ENCODE assay signal across 2 cellular contexts in the genomic region with DNA sequence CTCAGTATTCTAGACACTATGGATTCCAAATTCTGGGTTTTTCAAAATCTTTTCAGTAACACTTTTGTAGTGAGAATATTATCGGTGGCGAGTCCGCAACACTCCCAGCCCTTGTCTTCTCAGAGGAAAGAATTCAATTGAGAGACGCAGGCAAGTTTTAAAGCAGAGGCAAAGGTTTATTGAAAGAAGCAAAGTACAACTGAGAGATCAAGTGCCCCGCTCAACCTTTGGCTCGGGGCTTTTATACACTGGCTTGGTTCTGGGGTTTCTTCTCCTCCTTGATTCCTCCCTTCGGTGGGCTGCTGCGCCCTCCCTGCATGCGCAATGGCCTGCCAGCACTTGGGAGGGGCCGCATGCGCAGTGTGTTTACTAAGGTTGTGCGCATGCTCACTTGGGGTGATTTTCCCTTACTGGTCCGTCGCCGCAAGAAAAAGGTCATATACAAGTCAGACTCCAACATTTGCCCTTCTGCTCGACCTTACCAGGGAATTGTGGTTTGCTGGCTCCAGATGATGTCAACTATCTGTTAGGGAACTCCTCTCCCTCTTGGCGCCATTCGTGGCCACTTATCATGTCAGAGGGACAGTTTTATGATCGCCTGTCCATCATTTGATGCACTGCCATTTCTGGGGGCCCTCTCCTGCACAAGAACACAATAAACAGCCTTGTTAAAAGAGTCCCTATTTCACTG.
TF ChIP-seq lines count a peak whose summit lies in the region.

No MANE protein-coding gene starts in this region.

TF ChIP-seq in K562, 482 proteins besides CTCF, POLR2A, EP300 and RAD21 (continued from another document):
- TF ChIP-seq, protein P1, sequence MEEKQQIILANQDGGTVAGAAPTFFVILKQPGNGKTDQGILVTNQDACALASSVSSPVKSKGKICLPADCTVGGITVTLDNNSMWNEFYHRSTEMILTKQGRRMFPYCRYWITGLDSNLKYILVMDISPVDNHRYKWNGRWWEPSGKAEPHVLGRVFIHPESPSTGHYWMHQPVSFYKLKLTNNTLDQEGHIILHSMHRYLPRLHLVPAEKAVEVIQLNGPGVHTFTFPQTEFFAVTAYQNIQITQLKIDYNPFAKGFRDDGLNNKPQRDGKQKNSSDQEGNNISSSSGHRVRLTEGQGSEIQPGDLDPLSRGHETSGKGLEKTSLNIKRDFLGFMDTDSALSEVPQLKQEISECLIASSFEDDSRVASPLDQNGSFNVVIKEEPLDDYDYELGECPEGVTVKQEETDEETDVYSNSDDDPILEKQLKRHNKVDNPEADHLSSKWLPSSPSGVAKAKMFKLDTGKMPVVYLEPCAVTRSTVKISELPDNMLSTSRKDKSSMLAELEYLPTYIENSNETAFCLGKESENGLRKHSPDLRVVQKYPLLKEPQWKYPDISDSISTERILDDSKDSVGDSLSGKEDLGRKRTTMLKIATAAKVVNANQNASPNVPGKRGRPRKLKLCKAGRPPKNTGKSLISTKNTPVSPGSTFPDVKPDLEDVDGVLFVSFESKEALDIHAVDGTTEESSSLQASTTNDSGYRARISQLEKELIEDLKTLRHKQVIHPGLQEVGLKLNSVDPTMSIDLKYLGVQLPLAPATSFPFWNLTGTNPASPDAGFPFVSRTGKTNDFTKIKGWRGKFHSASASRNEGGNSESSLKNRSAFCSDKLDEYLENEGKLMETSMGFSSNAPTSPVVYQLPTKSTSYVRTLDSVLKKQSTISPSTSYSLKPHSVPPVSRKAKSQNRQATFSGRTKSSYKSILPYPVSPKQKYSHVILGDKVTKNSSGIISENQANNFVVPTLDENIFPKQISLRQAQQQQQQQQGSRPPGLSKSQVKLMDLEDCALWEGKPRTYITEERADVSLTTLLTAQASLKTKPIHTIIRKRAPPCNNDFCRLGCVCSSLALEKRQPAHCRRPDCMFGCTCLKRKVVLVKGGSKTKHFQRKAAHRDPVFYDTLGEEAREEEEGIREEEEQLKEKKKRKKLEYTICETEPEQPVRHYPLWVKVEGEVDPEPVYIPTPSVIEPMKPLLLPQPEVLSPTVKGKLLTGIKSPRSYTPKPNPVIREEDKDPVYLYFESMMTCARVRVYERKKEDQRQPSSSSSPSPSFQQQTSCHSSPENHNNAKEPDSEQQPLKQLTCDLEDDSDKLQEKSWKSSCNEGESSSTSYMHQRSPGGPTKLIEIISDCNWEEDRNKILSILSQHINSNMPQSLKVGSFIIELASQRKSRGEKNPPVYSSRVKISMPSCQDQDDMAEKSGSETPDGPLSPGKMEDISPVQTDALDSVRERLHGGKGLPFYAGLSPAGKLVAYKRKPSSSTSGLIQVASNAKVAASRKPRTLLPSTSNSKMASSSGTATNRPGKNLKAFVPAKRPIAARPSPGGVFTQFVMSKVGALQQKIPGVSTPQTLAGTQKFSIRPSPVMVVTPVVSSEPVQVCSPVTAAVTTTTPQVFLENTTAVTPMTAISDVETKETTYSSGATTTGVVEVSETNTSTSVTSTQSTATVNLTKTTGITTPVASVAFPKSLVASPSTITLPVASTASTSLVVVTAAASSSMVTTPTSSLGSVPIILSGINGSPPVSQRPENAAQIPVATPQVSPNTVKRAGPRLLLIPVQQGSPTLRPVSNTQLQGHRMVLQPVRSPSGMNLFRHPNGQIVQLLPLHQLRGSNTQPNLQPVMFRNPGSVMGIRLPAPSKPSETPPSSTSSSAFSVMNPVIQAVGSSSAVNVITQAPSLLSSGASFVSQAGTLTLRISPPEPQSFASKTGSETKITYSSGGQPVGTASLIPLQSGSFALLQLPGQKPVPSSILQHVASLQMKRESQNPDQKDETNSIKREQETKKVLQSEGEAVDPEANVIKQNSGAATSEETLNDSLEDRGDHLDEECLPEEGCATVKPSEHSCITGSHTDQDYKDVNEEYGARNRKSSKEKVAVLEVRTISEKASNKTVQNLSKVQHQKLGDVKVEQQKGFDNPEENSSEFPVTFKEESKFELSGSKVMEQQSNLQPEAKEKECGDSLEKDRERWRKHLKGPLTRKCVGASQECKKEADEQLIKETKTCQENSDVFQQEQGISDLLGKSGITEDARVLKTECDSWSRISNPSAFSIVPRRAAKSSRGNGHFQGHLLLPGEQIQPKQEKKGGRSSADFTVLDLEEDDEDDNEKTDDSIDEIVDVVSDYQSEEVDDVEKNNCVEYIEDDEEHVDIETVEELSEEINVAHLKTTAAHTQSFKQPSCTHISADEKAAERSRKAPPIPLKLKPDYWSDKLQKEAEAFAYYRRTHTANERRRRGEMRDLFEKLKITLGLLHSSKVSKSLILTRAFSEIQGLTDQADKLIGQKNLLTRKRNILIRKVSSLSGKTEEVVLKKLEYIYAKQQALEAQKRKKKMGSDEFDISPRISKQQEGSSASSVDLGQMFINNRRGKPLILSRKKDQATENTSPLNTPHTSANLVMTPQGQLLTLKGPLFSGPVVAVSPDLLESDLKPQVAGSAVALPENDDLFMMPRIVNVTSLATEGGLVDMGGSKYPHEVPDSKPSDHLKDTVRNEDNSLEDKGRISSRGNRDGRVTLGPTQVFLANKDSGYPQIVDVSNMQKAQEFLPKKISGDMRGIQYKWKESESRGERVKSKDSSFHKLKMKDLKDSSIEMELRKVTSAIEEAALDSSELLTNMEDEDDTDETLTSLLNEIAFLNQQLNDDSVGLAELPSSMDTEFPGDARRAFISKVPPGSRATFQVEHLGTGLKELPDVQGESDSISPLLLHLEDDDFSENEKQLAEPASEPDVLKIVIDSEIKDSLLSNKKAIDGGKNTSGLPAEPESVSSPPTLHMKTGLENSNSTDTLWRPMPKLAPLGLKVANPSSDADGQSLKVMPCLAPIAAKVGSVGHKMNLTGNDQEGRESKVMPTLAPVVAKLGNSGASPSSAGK (IDR thresholded peaks at IDR 0.05), result peak; percentile 73
- TF ChIP-seq TCF3 (CRISPR knock-in tag; IDR thresholded peaks at IDR 0.05), result peak; percentile 20; the same call in 1 of the 2 replicates
TF ChIP-seq in K562: peak in this region for 27.

TF ChIP-seq in HepG2, 621 proteins besides CTCF, POLR2A, EP300 and RAD21 (continued from another document and continues in another):
- TF ChIP-seq, protein P2, sequence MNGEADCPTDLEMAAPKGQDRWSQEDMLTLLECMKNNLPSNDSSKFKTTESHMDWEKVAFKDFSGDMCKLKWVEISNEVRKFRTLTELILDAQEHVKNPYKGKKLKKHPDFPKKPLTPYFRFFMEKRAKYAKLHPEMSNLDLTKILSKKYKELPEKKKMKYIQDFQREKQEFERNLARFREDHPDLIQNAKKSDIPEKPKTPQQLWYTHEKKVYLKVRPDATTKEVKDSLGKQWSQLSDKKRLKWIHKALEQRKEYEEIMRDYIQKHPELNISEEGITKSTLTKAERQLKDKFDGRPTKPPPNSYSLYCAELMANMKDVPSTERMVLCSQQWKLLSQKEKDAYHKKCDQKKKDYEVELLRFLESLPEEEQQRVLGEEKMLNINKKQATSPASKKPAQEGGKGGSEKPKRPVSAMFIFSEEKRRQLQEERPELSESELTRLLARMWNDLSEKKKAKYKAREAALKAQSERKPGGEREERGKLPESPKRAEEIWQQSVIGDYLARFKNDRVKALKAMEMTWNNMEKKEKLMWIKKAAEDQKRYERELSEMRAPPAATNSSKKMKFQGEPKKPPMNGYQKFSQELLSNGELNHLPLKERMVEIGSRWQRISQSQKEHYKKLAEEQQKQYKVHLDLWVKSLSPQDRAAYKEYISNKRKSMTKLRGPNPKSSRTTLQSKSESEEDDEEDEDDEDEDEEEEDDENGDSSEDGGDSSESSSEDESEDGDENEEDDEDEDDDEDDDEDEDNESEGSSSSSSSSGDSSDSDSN (CRISPR knock-in tag; IDR thresholded peaks at IDR 0.05), result peak; percentile 60
- TF ChIP-seq POLR2G (IDR thresholded peaks at IDR 0.05; ENCODE audit: low read depth, low read length), result peak; percentile 80
- TF ChIP-seq, protein P3, sequence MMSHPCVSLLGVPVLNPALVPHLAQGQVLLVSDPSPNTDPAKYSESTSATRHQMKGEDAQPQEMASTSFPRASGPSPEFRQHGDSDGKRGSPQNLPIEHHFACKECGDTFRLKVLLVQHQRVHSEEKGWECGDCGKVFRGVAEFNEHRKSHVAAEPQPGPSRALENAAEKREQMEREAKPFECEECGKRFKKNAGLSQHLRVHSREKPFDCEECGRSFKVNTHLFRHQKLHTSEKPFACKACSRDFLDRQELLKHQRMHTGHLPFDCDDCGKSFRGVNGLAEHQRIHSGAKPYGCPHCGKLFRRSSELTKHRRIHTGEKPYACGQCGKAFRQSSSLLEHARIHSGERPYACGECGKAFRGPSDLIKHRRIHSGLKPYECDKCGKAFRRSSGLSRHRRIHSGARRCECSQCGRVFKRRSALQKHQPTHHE (CRISPR knock-in tag; IDR thresholded peaks at IDR 0.05; ENCODE audit: borderline replicate concordance), result 0 out of 2 replicates have a peak, but pooled peaks have one; percentile 61
- TF ChIP-seq, protein P4, sequence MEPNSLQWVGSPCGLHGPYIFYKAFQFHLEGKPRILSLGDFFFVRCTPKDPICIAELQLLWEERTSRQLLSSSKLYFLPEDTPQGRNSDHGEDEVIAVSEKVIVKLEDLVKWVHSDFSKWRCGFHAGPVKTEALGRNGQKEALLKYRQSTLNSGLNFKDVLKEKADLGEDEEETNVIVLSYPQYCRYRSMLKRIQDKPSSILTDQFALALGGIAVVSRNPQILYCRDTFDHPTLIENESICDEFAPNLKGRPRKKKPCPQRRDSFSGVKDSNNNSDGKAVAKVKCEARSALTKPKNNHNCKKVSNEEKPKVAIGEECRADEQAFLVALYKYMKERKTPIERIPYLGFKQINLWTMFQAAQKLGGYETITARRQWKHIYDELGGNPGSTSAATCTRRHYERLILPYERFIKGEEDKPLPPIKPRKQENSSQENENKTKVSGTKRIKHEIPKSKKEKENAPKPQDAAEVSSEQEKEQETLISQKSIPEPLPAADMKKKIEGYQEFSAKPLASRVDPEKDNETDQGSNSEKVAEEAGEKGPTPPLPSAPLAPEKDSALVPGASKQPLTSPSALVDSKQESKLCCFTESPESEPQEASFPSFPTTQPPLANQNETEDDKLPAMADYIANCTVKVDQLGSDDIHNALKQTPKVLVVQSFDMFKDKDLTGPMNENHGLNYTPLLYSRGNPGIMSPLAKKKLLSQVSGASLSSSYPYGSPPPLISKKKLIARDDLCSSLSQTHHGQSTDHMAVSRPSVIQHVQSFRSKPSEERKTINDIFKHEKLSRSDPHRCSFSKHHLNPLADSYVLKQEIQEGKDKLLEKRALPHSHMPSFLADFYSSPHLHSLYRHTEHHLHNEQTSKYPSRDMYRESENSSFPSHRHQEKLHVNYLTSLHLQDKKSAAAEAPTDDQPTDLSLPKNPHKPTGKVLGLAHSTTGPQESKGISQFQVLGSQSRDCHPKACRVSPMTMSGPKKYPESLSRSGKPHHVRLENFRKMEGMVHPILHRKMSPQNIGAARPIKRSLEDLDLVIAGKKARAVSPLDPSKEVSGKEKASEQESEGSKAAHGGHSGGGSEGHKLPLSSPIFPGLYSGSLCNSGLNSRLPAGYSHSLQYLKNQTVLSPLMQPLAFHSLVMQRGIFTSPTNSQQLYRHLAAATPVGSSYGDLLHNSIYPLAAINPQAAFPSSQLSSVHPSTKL (CRISPR knock-in tag; IDR thresholded peaks at IDR 0.05), result peak; percentile 63
- TF ChIP-seq HES4 (CRISPR knock-in tag; IDR thresholded peaks at IDR 0.05; ENCODE audit: borderline replicate concordance), result peak; percentile 28; the same call in 1 of the 2 replicates
- peak; percentile 66; the same call in 1 of the 2 replicates for TF ChIP-seq ZKSCAN8 (CRISPR knock-in tag; IDR thresholded peaks at IDR 0.05; ENCODE audit: borderline replicate concordance)
- TF ChIP-seq ZNF607 (CRISPR knock-in tag; IDR thresholded peaks at IDR 0.05; ENCODE audit: borderline replicate concordance), result peak; percentile 94
- TF ChIP-seq, protein P5, sequence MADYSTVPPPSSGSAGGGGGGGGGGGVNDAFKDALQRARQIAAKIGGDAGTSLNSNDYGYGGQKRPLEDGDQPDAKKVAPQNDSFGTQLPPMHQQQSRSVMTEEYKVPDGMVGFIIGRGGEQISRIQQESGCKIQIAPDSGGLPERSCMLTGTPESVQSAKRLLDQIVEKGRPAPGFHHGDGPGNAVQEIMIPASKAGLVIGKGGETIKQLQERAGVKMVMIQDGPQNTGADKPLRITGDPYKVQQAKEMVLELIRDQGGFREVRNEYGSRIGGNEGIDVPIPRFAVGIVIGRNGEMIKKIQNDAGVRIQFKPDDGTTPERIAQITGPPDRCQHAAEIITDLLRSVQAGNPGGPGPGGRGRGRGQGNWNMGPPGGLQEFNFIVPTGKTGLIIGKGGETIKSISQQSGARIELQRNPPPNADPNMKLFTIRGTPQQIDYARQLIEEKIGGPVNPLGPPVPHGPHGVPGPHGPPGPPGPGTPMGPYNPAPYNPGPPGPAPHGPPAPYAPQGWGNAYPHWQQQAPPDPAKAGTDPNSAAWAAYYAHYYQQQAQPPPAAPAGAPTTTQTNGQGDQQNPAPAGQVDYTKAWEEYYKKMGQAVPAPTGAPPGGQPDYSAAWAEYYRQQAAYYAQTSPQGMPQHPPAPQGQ (CRISPR knock-in tag; IDR thresholded peaks at IDR 0.05; ENCODE audit: borderline replicate concordance), result peak; percentile 73; the same call in 1 of the 2 replicates
- peak; percentile 73 for TF ChIP-seq CEBPG (CRISPR knock-in tag; IDR thresholded peaks at IDR 0.05)
- TF ChIP-seq BHLHE40 (IDR thresholded peaks at IDR 0.05; ENCODE audit: low read length), result no peak
- peak; percentile 94 for TF ChIP-seq MYNN (CRISPR knock-in tag; IDR thresholded peaks at IDR 0.05; ENCODE audit: low read depth)
- TF ChIP-seq, protein P6, sequence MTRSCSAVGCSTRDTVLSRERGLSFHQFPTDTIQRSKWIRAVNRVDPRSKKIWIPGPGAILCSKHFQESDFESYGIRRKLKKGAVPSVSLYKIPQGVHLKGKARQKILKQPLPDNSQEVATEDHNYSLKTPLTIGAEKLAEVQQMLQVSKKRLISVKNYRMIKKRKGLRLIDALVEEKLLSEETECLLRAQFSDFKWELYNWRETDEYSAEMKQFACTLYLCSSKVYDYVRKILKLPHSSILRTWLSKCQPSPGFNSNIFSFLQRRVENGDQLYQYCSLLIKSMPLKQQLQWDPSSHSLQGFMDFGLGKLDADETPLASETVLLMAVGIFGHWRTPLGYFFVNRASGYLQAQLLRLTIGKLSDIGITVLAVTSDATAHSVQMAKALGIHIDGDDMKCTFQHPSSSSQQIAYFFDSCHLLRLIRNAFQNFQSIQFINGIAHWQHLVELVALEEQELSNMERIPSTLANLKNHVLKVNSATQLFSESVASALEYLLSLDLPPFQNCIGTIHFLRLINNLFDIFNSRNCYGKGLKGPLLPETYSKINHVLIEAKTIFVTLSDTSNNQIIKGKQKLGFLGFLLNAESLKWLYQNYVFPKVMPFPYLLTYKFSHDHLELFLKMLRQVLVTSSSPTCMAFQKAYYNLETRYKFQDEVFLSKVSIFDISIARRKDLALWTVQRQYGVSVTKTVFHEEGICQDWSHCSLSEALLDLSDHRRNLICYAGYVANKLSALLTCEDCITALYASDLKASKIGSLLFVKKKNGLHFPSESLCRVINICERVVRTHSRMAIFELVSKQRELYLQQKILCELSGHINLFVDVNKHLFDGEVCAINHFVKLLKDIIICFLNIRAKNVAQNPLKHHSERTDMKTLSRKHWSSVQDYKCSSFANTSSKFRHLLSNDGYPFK (CRISPR knock-in tag; IDR thresholded peaks at IDR 0.05; ENCODE audit: borderline replicate concordance), result peak; percentile 87
- TF ChIP-seq NCOA2 (CRISPR knock-in tag; IDR thresholded peaks at IDR 0.05), result peak; percentile 54
- peak; percentile 52; the same call in 1 of the 2 replicates for TF ChIP-seq ZNF138 (CRISPR knock-in tag; IDR thresholded peaks at IDR 0.05; ENCODE audit: low read depth)
- TF ChIP-seq, protein P7, sequence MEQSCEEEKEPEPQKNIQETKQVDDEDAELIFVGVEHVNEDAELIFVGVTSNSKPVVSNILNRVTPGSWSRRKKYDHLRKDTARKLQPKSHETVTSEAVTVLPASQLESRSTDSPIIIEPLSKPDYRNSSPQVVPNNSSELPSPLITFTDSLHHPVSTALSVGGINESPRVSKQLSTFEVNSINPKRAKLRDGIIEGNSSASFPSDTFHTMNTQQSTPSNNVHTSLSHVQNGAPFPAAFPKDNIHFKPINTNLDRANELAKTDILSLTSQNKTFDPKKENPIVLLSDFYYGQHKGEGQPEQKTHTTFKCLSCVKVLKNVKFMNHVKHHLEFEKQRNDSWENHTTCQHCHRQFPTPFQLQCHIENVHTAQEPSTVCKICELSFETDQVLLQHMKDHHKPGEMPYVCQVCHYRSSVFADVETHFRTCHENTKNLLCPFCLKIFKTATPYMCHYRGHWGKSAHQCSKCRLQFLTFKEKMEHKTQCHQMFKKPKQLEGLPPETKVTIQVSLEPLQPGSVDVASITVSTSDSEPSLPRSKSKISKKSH (CRISPR knock-in tag; IDR thresholded peaks at IDR 0.05; ENCODE audit: borderline replicate concordance), result no peak; the same call in 1 of the 2 replicates
- TF ChIP-seq TBX3 (IDR thresholded peaks at IDR 0.05; ENCODE audit: borderline replicate concordance), result no peak
